Comparison of ENCODE assay signal across 8 cellular contexts in genomic region chr16:30570621-30571443, GRCh38. TPM values are rescaled to one million over a fixed set of nuclear protein-coding genes. Genes with fewer than 3 reads are reported as not detected.
DNase-seq lines count a peak whose midpoint lies in the region; ATAC-seq and TF ChIP-seq lines count a peak whose summit lies in the region.

No MANE protein-coding gene starts in this region.

- H3K27me3 ChIP-seq in liver (ENCODE audit: control insufficient read depth in 4 of 4, insufficient read depth in 4 of 4, low read length in 3 of 4) (no peaks in the 10 kb centered on the region), thymus (ENCODE audit: control insufficient read depth, insufficient read depth) (no peaks in the 10 kb centered on the region)

- peaks cover 0 to 1% (median 0%) of the 10 kb centered on the region in 4 donors for H3K36me3 ChIP-seq in liver (ENCODE audit: control insufficient read depth in 4 of 4, insufficient read depth in 3 of 4, low read depth in 1 of 4, low read length in 3 of 4)
- peaks cover under 1% of the 10 kb centered on the region for H3K36me3 ChIP-seq in thymus (ENCODE audit: control insufficient read depth, insufficient read depth)

- peak overlapping the region; percentile 77 to 82 for H3K9ac ChIP-seq in liver (ENCODE audit: low read depth in 1 of 2, low read length in 2 of 2)

- WGBS in liver = 17% methylated on average over 22 of the region's 22 CpGs
- WGBS in thymus = 17% methylated on average over 22 of the region's 22 CpGs

- H3K4me1 ChIP-seq in liver (ENCODE audit: control insufficient read depth in 4 of 4, insufficient read depth in 4 of 4, low read length in 3 of 4) (peaks cover 3 to 20% (median 13%) of the 10 kb centered on the region in 4 donors), thymus (ENCODE audit: control insufficient read depth, insufficient read depth, low read length) (peaks cover 30% of the 10 kb centered on the region)

- no peak for TF ChIP-seq CTCF in choroid plexus epithelial cell (conservative IDR thresholded peaks at IDR 0.05; ENCODE audit: low read depth, low read length)
- TF ChIP-seq CTCF in liver (IDR thresholded peaks at IDR 0.05; ENCODE audit: low read depth, low read length, missing input control) = no peak

- no peak for TF ChIP-seq RAD21 in liver (IDR thresholded peaks at IDR 0.05)

- H3K4me3 ChIP-seq in GM08714 (ENCODE audit: low read length) (peak overlapping the region; percentile 79), choroid plexus epithelial cell (ENCODE audit: low read depth, low read length) (peak overlapping the region; percentile 71), liver (ENCODE audit: low read depth in 1 of 3, low read length in 3 of 3) (peak overlapping the region; percentile 70 to 81 (median 76)), thymus (ENCODE audit: low read length) (peak overlapping the region; percentile 91)

- H3K27ac ChIP-seq in liver (ENCODE audit: low read depth in 1 of 2, low read length in 2 of 2) (peak overlapping the region; percentile 80 to 96), thymus (ENCODE audit: low read depth) (peak overlapping the region; percentile 100)

- ATAC-seq in GM21529 (IDR thresholded peaks at IDR 0.05; ENCODE audit: unreplicated experiment) = no peak

- H3K9me3 ChIP-seq in liver (ENCODE audit: control insufficient read depth in 4 of 4, low read length in 3 of 4) (no peaks in the 10 kb centered on the region), thymus (ENCODE audit: control insufficient read depth) (no peaks in the 10 kb centered on the region)

- DNase-seq in NCI-H146 (lab: John Stamatoyannopoulos, UW) (peak; percentile 58), choroid plexus epithelial cell (ENCODE audit: low read depth) (peak; percentile 43), ureter (ENCODE audit: low spot score) (no peak), activated gamma-delta T cell treated with Interleukin-2 at 50 U/mL for 16 hours (no peak)

TF ChIP-seq in liver, 16 proteins besides CTCF, POLR2A, EP300 and RAD21:
- TF ChIP-seq EGR1 (IDR thresholded peaks at IDR 0.05; ENCODE audit: low read depth in 2 of 2) = peak; percentile 28 to 47
- TF ChIP-seq, protein P1, sequence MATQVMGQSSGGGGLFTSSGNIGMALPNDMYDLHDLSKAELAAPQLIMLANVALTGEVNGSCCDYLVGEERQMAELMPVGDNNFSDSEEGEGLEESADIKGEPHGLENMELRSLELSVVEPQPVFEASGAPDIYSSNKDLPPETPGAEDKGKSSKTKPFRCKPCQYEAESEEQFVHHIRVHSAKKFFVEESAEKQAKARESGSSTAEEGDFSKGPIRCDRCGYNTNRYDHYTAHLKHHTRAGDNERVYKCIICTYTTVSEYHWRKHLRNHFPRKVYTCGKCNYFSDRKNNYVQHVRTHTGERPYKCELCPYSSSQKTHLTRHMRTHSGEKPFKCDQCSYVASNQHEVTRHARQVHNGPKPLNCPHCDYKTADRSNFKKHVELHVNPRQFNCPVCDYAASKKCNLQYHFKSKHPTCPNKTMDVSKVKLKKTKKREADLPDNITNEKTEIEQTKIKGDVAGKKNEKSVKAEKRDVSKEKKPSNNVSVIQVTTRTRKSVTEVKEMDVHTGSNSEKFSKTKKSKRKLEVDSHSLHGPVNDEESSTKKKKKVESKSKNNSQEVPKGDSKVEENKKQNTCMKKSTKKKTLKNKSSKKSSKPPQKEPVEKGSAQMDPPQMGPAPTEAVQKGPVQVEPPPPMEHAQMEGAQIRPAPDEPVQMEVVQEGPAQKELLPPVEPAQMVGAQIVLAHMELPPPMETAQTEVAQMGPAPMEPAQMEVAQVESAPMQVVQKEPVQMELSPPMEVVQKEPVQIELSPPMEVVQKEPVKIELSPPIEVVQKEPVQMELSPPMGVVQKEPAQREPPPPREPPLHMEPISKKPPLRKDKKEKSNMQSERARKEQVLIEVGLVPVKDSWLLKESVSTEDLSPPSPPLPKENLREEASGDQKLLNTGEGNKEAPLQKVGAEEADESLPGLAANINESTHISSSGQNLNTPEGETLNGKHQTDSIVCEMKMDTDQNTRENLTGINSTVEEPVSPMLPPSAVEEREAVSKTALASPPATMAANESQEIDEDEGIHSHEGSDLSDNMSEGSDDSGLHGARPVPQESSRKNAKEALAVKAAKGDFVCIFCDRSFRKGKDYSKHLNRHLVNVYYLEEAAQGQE (IDR thresholded peaks at IDR 0.05) = peak; percentile 79
- no peak for TF ChIP-seq ZBTB33 (IDR thresholded peaks at IDR 0.05)
TF ChIP-seq in liver: peak in this region for 2.

RNA-seq across cellular contexts. Expression of gene ZNF688, which starts 0.7 kb away (rescaled TPM):
- total RNA-seq in liver (1 to 10 TPM; 3.4 to 3.7 TPM), ureter (10.8 TPM)
- polyA plus RNA-seq in liver (1 to 10 TPM; 5.8 to 8.9 TPM), thymus (38.1 TPM)

RNA-seq across cellular contexts. Expression of gene ZNF764, which starts 12.7 kb away (rescaled TPM):
- total RNA-seq in liver (1 to 10 TPM; 5.0 to 6.8 TPM), ureter (6.9 TPM)
- polyA plus RNA-seq in liver (1 to 10 TPM; 1.6 to 3.4 TPM), thymus (8.3 TPM)

RNA-seq across cellular contexts. Expression of gene ZNF785, which starts 14.7 kb away (rescaled TPM):
- 1 to 10 TPM; 4.5 to 5.9 TPM for total RNA-seq in liver
- polyA plus RNA-seq in liver = 1 to 10 TPM; 1.8 to 2.0 TPM
- polyA plus RNA-seq in thymus = 7.8 TPM
- 25.2 TPM for total RNA-seq in ureter

RNA-seq across cellular contexts. Expression of gene ZNF747, which starts 36.2 kb away (rescaled TPM):
- 10 to 100 TPM in 1 of 2 donors, 1 to 10 TPM in 1; 6.9 to 10.5 TPM for total RNA-seq in liver
- 1 to 10 TPM; 3.8 to 6.2 TPM for polyA plus RNA-seq in liver
- 9.8 TPM for polyA plus RNA-seq in thymus
- 10.4 TPM for total RNA-seq in ureter

RNA-seq across cellular contexts. Expression of gene ZNF689, which starts 39.4 kb away (rescaled TPM):
- total RNA-seq in liver (1 to 10 TPM; 4.6 to 5.8 TPM), ureter (10.2 TPM)
- polyA plus RNA-seq in liver (1 to 10 TPM; 2.6 to 4.0 TPM), thymus (4.3 TPM)

Comparison
In these comparisons a context has a peak if more than half of its experiments do, and no peak if none do; other contexts are left out.
1. DNase-seq: peak in NCI-H146 (single experiment) and choroid plexus epithelial cell (single experiment); none in ureter (single experiment) and activated gamma-delta T cell treated with Interleukin-2 at 50 U/mL for 16 hours (single experiment).
2. Peak in every context shown above with its lines, with median percentiles within 50 percentile points of each other: H3K4me3 ChIP-seq.